Comparison of ENCODE assay signal across 1 cellular context in the genomic region with DNA sequence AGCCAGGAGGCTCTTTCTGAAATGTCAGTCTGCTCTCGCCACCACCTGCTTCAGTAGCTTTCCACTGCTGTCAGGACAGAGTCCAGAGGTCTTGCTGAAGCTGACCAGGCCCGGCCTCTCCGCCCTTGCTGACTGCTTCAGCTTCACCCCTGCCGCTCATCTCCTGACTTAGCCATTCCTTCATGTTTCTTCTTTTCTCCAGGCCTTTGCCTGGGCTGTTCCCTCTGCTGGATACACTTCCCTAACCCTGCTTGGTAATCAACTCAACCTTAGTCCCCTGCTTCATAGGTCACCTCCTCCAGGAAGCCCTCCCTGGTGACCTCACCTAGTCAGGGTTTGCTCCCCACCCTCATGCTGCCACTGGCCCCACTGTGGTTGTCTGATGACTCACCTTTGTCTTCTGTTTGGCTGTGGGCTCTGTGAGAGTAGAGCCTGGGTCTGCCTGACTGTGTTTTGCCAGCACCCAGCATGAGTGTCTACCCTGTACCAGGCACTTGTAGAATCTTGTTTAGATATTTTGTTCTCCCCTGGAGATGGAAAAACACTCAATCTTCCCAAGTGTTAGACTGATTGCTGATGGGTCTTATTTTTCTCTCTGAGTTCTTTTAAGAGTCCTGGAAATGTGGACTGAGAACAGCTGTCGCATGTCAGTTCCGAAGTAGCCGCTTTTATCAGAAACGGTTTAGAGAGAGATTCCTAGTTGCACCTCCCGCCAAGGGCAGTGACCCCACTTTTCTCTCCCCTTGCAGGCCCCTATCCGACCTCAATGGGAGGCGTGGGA.
A peak's percentile ranks its signal among the peaks of the same experiment; 100 is the strongest.
TF ChIP-seq lines count a peak whose summit lies in the region.

No MANE protein-coding gene starts in this region.

TF ChIP-seq in HepG2, 621 proteins besides CTCF, POLR2A, EP300 and RAD21 (continued from another document and continues in another):
- TF ChIP-seq CBX5 (CRISPR knock-in tag; IDR thresholded peaks at IDR 0.05; ENCODE audit: borderline replicate concordance) (0 out of 2 replicates have a peak, but pooled peaks have one; percentile 21), ZNF331 (CRISPR knock-in tag; IDR thresholded peaks at IDR 0.05) (0 out of 2 replicates have a peak, but pooled peaks have one; percentile 14), RXRB (CRISPR knock-in tag; IDR thresholded peaks at IDR 0.05; ENCODE audit: borderline replicate concordance) (peak; percentile 39), ZNF382 (CRISPR knock-in tag; IDR thresholded peaks at IDR 0.05; ENCODE audit: borderline replicate concordance) (no peak), ZMYM3 (CRISPR knock-in tag; IDR thresholded peaks at IDR 0.05) (peak; percentile 100), TBX2 (CRISPR knock-in tag; IDR thresholded peaks at IDR 0.05; ENCODE audit: borderline replicate concordance) (no peak; the same call in 1 of the 2 replicates), ZNF205 (CRISPR knock-in tag; IDR thresholded peaks at IDR 0.05) (peak; percentile 97), SP140L (CRISPR knock-in tag; IDR thresholded peaks at IDR 0.05; ENCODE audit: borderline replicate concordance) (no peak), KDM4B (CRISPR knock-in tag; IDR thresholded peaks at IDR 0.05) (no peak), ZKSCAN5 (CRISPR knock-in tag; IDR thresholded peaks at IDR 0.05) (no peak), ZNF230 (CRISPR knock-in tag; IDR thresholded peaks at IDR 0.05) (0 out of 2 replicates have a peak, but pooled peaks have one; percentile 25), FOSL1 (CRISPR knock-in tag; IDR thresholded peaks at IDR 0.05; ENCODE audit: borderline replicate concordance) (peak; percentile 70), GATAD2A (CRISPR knock-in tag; IDR thresholded peaks at IDR 0.05) (peak; percentile 65), ASH2L (IDR thresholded peaks at IDR 0.05; ENCODE audit: insufficient read length, low read depth, low read length) (peak; percentile 41), ZNF451 (CRISPR knock-in tag; IDR thresholded peaks at IDR 0.05) (no peak), MIXL1 (CRISPR knock-in tag; IDR thresholded peaks at IDR 0.05) (0 out of 2 replicates have a peak, but pooled peaks have one; percentile 20)
- TF ChIP-seq, protein P1, sequence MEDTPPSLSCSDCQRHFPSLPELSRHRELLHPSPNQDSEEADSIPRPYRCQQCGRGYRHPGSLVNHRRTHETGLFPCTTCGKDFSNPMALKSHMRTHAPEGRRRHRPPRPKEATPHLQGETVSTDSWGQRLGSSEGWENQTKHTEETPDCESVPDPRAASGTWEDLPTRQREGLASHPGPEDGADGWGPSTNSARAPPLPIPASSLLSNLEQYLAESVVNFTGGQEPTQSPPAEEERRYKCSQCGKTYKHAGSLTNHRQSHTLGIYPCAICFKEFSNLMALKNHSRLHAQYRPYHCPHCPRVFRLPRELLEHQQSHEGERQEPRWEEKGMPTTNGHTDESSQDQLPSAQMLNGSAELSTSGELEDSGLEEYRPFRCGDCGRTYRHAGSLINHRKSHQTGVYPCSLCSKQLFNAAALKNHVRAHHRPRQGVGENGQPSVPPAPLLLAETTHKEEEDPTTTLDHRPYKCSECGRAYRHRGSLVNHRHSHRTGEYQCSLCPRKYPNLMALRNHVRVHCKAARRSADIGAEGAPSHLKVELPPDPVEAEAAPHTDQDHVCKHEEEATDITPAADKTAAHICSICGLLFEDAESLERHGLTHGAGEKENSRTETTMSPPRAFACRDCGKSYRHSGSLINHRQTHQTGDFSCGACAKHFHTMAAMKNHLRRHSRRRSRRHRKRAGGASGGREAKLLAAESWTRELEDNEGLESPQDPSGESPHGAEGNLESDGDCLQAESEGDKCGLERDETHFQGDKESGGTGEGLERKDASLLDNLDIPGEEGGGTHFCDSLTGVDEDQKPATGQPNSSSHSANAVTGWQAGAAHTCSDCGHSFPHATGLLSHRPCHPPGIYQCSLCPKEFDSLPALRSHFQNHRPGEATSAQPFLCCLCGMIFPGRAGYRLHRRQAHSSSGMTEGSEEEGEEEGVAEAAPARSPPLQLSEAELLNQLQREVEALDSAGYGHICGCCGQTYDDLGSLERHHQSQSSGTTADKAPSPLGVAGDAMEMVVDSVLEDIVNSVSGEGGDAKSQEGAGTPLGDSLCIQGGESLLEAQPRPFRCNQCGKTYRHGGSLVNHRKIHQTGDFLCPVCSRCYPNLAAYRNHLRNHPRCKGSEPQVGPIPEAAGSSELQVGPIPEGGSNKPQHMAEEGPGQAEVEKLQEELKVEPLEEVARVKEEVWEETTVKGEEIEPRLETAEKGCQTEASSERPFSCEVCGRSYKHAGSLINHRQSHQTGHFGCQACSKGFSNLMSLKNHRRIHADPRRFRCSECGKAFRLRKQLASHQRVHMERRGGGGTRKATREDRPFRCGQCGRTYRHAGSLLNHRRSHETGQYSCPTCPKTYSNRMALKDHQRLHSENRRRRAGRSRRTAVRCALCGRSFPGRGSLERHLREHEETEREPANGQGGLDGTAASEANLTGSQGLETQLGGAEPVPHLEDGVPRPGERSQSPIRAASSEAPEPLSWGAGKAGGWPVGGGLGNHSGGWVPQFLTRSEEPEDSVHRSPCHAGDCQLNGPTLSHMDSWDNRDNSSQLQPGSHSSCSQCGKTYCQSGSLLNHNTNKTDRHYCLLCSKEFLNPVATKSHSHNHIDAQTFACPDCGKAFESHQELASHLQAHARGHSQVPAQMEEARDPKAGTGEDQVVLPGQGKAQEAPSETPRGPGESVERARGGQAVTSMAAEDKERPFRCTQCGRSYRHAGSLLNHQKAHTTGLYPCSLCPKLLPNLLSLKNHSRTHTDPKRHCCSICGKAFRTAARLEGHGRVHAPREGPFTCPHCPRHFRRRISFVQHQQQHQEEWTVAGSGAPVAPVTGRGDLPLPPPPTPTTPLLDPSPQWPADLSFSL (CRISPR knock-in tag; IDR thresholded peaks at IDR 0.05) = no peak
- TF ChIP-seq, protein P2, sequence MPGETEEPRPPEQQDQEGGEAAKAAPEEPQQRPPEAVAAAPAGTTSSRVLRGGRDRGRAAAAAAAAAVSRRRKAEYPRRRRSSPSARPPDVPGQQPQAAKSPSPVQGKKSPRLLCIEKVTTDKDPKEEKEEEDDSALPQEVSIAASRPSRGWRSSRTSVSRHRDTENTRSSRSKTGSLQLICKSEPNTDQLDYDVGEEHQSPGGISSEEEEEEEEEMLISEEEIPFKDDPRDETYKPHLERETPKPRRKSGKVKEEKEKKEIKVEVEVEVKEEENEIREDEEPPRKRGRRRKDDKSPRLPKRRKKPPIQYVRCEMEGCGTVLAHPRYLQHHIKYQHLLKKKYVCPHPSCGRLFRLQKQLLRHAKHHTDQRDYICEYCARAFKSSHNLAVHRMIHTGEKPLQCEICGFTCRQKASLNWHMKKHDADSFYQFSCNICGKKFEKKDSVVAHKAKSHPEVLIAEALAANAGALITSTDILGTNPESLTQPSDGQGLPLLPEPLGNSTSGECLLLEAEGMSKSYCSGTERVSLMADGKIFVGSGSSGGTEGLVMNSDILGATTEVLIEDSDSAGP (CRISPR knock-in tag; IDR thresholded peaks at IDR 0.05; ENCODE audit: borderline replicate concordance) = peak; percentile 17; the same call in 1 of the 2 replicates
- TF ChIP-seq, protein P3, sequence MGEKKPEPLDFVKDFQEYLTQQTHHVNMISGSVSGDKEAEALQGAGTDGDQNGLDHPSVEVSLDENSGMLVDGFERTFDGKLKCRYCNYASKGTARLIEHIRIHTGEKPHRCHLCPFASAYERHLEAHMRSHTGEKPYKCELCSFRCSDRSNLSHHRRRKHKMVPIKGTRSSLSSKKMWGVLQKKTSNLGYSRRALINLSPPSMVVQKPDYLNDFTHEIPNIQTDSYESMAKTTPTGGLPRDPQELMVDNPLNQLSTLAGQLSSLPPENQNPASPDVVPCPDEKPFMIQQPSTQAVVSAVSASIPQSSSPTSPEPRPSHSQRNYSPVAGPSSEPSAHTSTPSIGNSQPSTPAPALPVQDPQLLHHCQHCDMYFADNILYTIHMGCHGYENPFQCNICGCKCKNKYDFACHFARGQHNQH (CRISPR knock-in tag; IDR thresholded peaks at IDR 0.05) = 0 out of 2 replicates have a peak, but pooled peaks have one; percentile 55
- TF ChIP-seq, protein P4, sequence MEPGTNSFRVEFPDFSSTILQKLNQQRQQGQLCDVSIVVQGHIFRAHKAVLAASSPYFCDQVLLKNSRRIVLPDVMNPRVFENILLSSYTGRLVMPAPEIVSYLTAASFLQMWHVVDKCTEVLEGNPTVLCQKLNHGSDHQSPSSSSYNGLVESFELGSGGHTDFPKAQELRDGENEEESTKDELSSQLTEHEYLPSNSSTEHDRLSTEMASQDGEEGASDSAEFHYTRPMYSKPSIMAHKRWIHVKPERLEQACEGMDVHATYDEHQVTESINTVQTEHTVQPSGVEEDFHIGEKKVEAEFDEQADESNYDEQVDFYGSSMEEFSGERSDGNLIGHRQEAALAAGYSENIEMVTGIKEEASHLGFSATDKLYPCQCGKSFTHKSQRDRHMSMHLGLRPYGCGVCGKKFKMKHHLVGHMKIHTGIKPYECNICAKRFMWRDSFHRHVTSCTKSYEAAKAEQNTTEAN (CRISPR knock-in tag; conservative IDR thresholded peaks at IDR 0.05) = no peak
- TF ChIP-seq, protein P5, sequence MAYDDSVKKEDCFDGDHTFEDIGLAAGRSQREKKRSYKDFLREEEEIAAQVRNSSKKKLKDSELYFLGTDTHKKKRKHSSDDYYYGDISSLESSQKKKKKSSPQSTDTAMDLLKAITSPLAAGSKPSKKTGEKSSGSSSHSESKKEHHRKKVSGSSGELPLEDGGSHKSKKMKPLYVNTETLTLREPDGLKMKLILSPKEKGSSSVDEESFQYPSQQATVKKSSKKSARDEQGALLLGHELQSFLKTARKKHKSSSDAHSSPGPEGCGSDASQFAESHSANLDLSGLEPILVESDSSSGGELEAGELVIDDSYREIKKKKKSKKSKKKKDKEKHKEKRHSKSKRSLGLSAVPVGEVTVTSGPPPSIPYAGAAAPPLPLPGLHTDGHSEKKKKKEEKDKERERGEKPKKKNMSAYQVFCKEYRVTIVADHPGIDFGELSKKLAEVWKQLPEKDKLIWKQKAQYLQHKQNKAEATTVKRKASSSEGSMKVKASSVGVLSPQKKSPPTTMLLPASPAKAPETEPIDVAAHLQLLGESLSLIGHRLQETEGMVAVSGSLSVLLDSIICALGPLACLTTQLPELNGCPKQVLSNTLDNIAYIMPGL (CRISPR knock-in tag; IDR thresholded peaks at IDR 0.05; ENCODE audit: borderline replicate concordance in 1 of 2, low read depth in 1 of 2) = 0 out of 4 replicates have a peak, but pooled peaks of 1 of the 2 experiments have one; percentile 31
- TF ChIP-seq, protein P6, sequence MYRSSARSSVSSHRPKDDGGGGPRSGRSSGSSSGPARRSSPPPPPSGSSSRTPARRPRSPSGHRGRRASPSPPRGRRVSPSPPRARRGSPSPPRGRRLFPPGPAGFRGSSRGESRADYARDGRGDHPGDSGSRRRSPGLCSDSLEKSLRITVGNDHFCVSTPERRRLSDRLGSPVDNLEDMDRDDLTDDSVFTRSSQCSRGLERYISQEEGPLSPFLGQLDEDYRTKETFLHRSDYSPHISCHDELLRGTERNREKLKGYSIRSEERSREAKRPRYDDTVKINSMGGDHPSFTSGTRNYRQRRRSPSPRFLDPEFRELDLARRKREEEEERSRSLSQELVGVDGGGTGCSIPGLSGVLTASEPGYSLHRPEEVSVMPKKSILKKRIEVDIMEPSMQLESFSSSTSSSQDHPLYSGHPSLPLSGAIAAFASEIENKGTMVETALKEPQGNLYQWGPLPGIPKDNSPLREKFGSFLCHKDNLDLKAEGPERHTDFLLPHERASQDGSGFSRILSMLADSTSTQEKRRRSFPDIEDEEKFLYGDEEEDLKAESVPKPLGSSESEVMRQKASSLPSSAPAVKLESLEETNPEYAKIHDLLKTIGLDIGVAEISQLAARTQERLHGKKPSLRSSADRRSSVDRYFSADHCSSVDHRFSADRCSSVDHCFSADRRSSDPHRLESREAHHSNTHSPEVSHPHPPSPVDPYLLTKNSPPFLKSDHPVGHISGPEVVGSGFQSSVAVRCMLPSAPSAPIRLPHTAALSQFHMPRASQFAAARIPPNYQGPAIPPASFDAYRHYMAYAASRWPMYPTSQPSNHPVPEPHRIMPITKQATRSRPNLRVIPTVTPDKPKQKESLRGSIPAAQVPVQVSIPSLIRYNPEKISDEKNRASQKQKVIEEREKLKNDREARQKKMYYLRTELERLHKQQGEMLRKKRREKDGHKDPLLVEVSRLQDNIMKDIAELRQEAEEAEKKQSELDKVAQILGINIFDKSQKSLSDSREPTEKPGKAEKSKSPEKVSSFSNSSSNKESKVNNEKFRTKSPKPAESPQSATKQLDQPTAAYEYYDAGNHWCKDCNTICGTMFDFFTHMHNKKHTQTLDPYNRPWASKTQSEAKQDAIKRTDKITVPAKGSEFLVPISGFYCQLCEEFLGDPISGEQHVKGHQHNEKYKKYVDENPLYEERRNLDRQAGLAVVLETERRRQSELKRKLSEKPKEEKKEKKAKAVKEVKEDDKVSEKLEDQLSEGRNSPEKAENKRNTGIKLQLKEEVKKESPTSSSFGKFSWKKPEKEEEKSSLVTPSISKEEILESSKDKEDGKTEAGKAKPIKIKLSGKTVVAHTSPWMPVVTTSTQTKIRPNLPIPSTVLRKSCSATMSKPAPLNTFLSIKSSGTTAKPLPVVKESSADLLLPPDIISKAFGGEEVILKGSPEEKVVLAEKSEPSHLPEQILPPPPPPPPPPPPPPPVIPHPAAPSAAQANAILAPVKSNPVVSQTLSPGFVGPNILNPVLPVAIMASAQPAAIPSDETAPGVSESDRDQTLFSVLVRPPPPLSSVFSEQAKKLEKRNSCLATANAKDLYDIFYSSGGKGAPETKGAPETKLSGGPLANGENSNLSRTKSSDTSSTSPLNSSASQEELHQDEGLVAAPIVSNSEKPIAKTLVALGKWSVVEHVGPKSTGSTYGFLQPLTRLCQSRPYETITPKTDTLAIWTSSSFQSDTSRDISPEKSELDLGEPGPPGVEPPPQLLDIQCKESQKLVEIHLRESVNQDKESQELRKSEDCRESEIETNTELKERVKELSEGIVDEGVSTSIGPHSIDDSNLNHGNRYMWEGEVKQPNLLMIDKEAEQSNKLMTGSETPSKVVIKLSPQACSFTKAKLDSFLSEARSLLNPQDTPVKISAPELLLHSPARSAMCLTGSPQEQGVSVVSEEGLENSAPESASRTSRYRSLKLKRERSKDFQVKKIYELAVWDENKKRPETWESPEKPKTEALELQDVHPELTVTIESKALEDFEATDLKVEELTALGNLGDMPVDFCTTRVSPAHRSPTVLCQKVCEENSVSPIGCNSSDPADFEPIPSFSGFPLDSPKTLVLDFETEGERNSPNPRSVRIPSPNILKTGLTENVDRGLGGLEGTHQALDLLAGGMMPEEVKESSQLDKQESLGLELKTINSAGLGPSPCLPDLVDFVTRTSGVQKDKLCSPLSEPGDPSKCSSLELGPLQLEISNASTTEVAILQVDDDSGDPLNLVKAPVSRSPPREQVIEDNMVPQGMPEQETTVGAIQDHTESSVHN (CRISPR knock-in tag; IDR thresholded peaks at IDR 0.05) = no peak
- TF ChIP-seq, protein P7, sequence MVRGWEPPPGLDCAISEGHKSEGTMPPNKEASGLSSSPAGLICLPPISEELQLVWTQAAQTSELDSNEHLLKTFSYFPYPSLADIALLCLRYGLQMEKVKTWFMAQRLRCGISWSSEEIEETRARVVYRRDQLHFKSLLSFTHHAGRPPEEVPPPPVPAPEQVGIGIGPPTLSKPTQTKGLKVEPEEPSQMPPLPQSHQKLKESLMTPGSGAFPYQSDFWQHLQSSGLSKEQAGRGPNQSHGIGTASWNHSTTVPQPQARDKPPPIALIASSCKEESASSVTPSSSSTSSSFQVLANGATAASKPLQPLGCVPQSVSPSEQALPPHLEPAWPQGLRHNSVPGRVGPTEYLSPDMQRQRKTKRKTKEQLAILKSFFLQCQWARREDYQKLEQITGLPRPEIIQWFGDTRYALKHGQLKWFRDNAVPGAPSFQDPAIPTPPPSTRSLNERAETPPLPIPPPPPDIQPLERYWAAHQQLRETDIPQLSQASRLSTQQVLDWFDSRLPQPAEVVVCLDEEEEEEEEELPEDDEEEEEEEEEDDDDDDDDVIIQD (CRISPR knock-in tag; IDR thresholded peaks at IDR 0.05; ENCODE audit: low read depth) = 0 out of 2 replicates have a peak, but pooled peaks have one; percentile 25
